Comparison of ENCODE assay signal across 11 cellular contexts in the genomic region with DNA sequence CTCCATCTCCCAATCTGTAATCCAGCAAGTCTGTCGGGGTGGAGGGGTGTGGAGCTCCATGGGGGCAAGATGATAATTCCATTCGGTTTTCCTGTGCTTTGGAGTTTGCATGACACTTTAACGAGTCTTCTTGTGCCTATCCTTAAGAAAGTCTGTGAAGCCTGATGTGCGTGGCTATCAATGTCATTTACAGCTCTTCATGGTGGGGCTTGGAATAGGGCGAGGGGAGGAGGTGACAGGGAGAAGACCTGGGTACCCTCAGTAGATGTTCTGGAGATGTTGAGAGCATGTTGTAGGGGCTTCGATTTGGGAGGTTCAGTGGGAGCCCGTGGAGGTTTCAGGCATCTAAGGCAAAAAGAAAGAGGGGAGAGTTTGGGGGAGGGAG. TPM values are rescaled to one million over a fixed set of nuclear protein-coding genes. Genes with fewer than 3 reads are reported as not detected.
DNase-seq lines count a peak whose midpoint lies in the region; ATAC-seq and TF ChIP-seq lines count a peak whose summit lies in the region.
"Had no signal": no experiment of that assay in that cellular context is flagged by ENCODE, and none has a peak within 500 bp of the region (broad histone marks: within the 10 kb centered on the region; RNA-seq: fewer than 3 reads in every experiment).

No MANE protein-coding gene starts in this region.

- H3K4me1 Mint-ChIP-seq in endothelial cell (ENCODE audit: unreplicated experiment): peaks cover 25% of the 10 kb centered on the region

- peaks cover 23% of the 10 kb centered on the region for H3K27me3 Mint-ChIP-seq in endothelial cell (ENCODE audit: unreplicated experiment)

- H2AFZ ChIP-seq in osteoblast (ENCODE audit: low read length) (no peak overlapping the region), OCI-LY7 (ENCODE audit: low read length) (no peak overlapping the region)

- H3K9me2 ChIP-seq in OCI-LY7 (ENCODE audit: insufficient read depth, low read length): no peaks in the 10 kb centered on the region

- H3K36me3 Mint-ChIP-seq in endothelial cell (ENCODE audit: low read depth, unreplicated experiment): peaks cover 19% of the 10 kb centered on the region

- H3K27ac ChIP-seq in left ventricle myocardium inferior (replicated peaks): peak overlapping the region; percentile 93
- H3K27ac ChIP-seq in osteoblast (ENCODE audit: low read depth, low read length): peak overlapping the region; percentile 94
- peak overlapping the region; percentile 98 to 99 for H3K27ac ChIP-seq in uterus
- no peak overlapping the region for H3K27ac ChIP-seq in OCI-LY7 (ENCODE audit: low read depth, low read length, poor library complexity, severe bottlenecking)

- no peaks in the 10 kb centered on the region for H4K20me1 ChIP-seq in osteoblast (ENCODE audit: insufficient read depth, low read length)
- no peaks in the 10 kb centered on the region for H4K20me1 ChIP-seq in OCI-LY7 (ENCODE audit: insufficient read depth, low read length)

- TF ChIP-seq CTCF in left ventricle myocardium inferior (IDR thresholded peaks at IDR 0.05; ENCODE audit: borderline replicate concordance) (no peak), endothelial cell (IDR thresholded peaks at IDR 0.05; ENCODE audit: unreplicated experiment) (no peak), osteoblast (IDR thresholded peaks at IDR 0.05; ENCODE audit: extremely low read depth, low read depth, low read length) (no peak), uterus (IDR thresholded peaks at IDR 0.05) (no peak), OCI-LY7 (conservative IDR thresholded peaks at IDR 0.05; ENCODE audit: low read length) (no peak)

- POLR2A ChIA-PET in OCI-LY7 (lab: Charles Lee): interaction anchor here (0.5 kb wide), 1 partner anchor 14 kb away, joined by 3 read pairs; no protein-coding TSS in a partner anchor

- H3K79me2 ChIP-seq in osteoblast (ENCODE audit: insufficient read depth, low read length) (peaks cover 35% of the 10 kb centered on the region), OCI-LY7 (ENCODE audit: insufficient read depth, low read depth, low read length) (no peaks in the 10 kb centered on the region)

- H3K27ac Mint-ChIP-seq in endothelial cell (ENCODE audit: unreplicated experiment): no peak overlapping the region

- H3K36me3 ChIP-seq in left ventricle myocardium inferior: peaks cover 16% of the 10 kb centered on the region
- H3K36me3 ChIP-seq in osteoblast (ENCODE audit: insufficient read depth, low read length): peaks cover 16% of the 10 kb centered on the region
- no peaks in the 10 kb centered on the region for H3K36me3 ChIP-seq in uterus
- H3K36me3 ChIP-seq in OCI-LY7 (ENCODE audit: insufficient read depth, low read length): peaks cover 13% of the 10 kb centered on the region

- no peaks in the 10 kb centered on the region for H3K27me3 ChIP-seq in left ventricle myocardium inferior (ENCODE audit: low read depth)
- no peaks in the 10 kb centered on the region for H3K27me3 ChIP-seq in osteoblast (ENCODE audit: insufficient read depth, low read length)
- no peaks in the 10 kb centered on the region for H3K27me3 ChIP-seq in uterus
- H3K27me3 ChIP-seq: BE2C had no signal

- H3K4me3 Mint-ChIP-seq in endothelial cell (ENCODE audit: unreplicated experiment): peak overlapping the region; percentile 49

- no TSS peak for BruUV-seq in OCI-LY7 (replicated peaks; lab: Mats Ljungman, UMichigan)

- CTCF ChIA-PET in OCI-LY7 (lab: Charles Lee; ENCODE audit: unreplicated experiment): no interaction called here

- intact Hi-C loops in left ventricle myocardium inferior (cut with micrococcal nuclease): no loop called here
- intact Hi-C loops in left ventricle myocardium superior (cut with micrococcal nuclease): no loop called here
- intact Hi-C loops in uterus (cut with DNase I; ENCODE audit: low total_unique reads): no loop called here
- intact Hi-C loops in OCI-LY7 (cut with micrococcal nuclease; ENCODE audit: unreplicated experiment): no loop called here

- H3K9me3 Mint-ChIP-seq in endothelial cell (ENCODE audit: unreplicated experiment): no peaks in the 10 kb centered on the region

- no peak for TF ChIP-seq POLR2A in uterus (IDR thresholded peaks at IDR 0.05)

- peaks cover 85% of the 10 kb centered on the region for H3K4me1 ChIP-seq in left ventricle myocardium inferior
- peaks cover 55% of the 10 kb centered on the region for H3K4me1 ChIP-seq in osteoblast (ENCODE audit: insufficient read depth, low read length)
- peaks cover 13 to 17% of the 10 kb centered on the region in 2 donors for H3K4me1 ChIP-seq in uterus
- peaks cover 22% of the 10 kb centered on the region for H3K4me1 ChIP-seq in OCI-LY7 (ENCODE audit: insufficient read depth, low read length, poor library complexity, severe bottlenecking)

- H3K4me3 ChIP-seq in left ventricle myocardium inferior: peak overlapping the region; percentile 79
- no peak overlapping the region for H3K4me3 ChIP-seq in osteoblast (ENCODE audit: insufficient read depth, low read length)
- no peak overlapping the region for H3K4me3 ChIP-seq in uterus
- H3K4me3 ChIP-seq in OCI-LY7 (ENCODE audit: low read depth, low read length, poor library complexity, severe bottlenecking): no peak overlapping the region

- H3K9me3 ChIP-seq in left ventricle myocardium inferior (replicated peaks): no peaks in the 10 kb centered on the region
- H3K9me3 ChIP-seq in osteoblast (ENCODE audit: low read depth, low read length): no peaks in the 10 kb centered on the region
- no peaks in the 10 kb centered on the region for H3K9me3 ChIP-seq in uterus
- no peaks in the 10 kb centered on the region for H3K9me3 ChIP-seq in OCI-LY7 (ENCODE audit: low read length)
- H3K9me3 ChIP-seq: BE2C had no signal

- H3K4me2 ChIP-seq in osteoblast (ENCODE audit: insufficient read depth, low read length) (peak overlapping the region; percentile 30), OCI-LY7 (ENCODE audit: low read length) (no peak overlapping the region)

- DNase-seq in left ventricle myocardium inferior (no peak), left ventricle myocardium superior (no peak), endothelial cell (ENCODE audit: low spot score) (no peak), osteoblast (ENCODE audit: insufficient read length, low spot score, missing footprints) (no peak), uterus (no peak), OCI-LY7 (ENCODE audit: low spot score) (no peak), hippocampal formation (lab: John Stamatoyannopoulos, UW) (no peak)
- DNase-seq: RPMI8226; stimulated activated CD4-positive, alpha-beta T cell treated with anti-CD3 and anti-CD28 coated beads, Interleukin-4, amount 100 ng/mL, for 1 hour had no signal

- ATAC-seq in left ventricle myocardium superior (no peak), SK-N-SH treated with all-trans-retinoic acid at 6 μM for 48 hours (no peak)

TF ChIP-seq in SK-N-SH treated with all-trans-retinoic acid at 6 μM for 48 hours, 23 proteins besides CTCF, POLR2A, EP300 and RAD21 (continues in another document):
- TF ChIP-seq ISL1 (CRISPR knock-in tag; IDR thresholded peaks at IDR 0.05) (no peak), OSR1 (CRISPR knock-in tag; IDR thresholded peaks at IDR 0.05) (no peak), ZFP3 (CRISPR knock-in tag; IDR thresholded peaks at IDR 0.05) (no peak), ESRRG (CRISPR knock-in tag; IDR thresholded peaks at IDR 0.05) (no peak)
- TF ChIP-seq, protein P1, sequence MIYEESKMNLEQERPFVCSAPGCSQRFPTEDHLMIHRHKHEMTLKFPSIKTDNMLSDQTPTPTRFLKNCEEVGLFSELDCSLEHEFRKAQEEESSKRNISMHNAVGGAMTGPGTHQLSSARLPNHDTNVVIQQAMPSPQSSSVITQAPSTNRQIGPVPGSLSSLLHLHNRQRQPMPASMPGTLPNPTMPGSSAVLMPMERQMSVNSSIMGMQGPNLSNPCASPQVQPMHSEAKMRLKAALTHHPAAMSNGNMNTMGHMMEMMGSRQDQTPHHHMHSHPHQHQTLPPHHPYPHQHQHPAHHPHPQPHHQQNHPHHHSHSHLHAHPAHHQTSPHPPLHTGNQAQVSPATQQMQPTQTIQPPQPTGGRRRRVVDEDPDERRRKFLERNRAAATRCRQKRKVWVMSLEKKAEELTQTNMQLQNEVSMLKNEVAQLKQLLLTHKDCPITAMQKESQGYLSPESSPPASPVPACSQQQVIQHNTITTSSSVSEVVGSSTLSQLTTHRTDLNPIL (CRISPR knock-in tag; IDR thresholded peaks at IDR 0.05; ENCODE audit: low read depth): no peak
- TF ChIP-seq, protein P2, sequence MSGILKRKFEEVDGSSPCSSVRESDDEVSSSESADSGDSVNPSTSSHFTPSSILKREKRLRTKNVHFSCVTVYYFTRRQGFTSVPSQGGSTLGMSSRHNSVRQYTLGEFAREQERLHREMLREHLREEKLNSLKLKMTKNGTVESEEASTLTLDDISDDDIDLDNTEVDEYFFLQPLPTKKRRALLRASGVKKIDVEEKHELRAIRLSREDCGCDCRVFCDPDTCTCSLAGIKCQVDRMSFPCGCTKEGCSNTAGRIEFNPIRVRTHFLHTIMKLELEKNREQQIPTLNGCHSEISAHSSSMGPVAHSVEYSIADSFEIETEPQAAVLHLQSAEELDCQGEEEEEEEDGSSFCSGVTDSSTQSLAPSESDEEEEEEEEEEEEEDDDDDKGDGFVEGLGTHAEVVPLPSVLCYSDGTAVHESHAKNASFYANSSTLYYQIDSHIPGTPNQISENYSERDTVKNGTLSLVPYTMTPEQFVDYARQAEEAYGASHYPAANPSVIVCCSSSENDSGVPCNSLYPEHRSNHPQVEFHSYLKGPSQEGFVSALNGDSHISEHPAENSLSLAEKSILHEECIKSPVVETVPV (CRISPR knock-in tag; IDR thresholded peaks at IDR 0.05): no peak

RNA-seq across cellular contexts. Expression of a gene that starts 0.6 kb away (rescaled TPM):
- 102 TPM for total RNA-seq in left ventricle myocardium inferior
- 97.7 TPM for total RNA-seq in left ventricle myocardium superior
- 45.4 TPM for total RNA-seq in endothelial cell (ENCODE audit: unreplicated experiment)
- total RNA-seq in osteoblast: 86.9 and 96.3 TPM in 2 replicates
- 100 to 1,000 TPM in 3 of 4 donors, 10 to 100 TPM in 1; 53.5 to 517 (median 287) TPM for total RNA-seq in uterus
- not detected in 2 replicates for total RNA-seq in OCI-LY7 (2014; rRNA removed; shearing (Covaris generic))
- total RNA-seq in OCI-LY7 (2022): 0.19 and 0.28 TPM in 2 replicates

RNA-seq across cellular contexts. Expression of a gene that starts 34.6 kb away (rescaled TPM):
- total RNA-seq in left ventricle myocardium inferior: 99.4 TPM
- 97.1 TPM for total RNA-seq in left ventricle myocardium superior
- 145 TPM for total RNA-seq in endothelial cell (ENCODE audit: unreplicated experiment)
- 162 and 172 TPM in 2 replicates for total RNA-seq in osteoblast
- 100 to 1,000 TPM in 2 of 4 donors, 10 to 100 TPM in 2; 55.3 to 154 (median 112) TPM for total RNA-seq in uterus
- 51.0 and 55.2 TPM in 2 replicates for total RNA-seq in OCI-LY7 (2014; rRNA removed; shearing (Covaris generic))
- 98.9 and 101 TPM in 2 replicates for total RNA-seq in OCI-LY7 (2022)

RNA-seq across cellular contexts. Expression of a gene that starts 41.1 kb away (rescaled TPM):
- 26.0 TPM for total RNA-seq in left ventricle myocardium inferior
- total RNA-seq in left ventricle myocardium superior: 22.4 TPM
- total RNA-seq in endothelial cell (ENCODE audit: unreplicated experiment): 19.7 TPM
- 31.8 and 37.7 TPM in 2 replicates for total RNA-seq in osteoblast
- 10 to 100 TPM; 37.4 to 73.5 (median 58.7) TPM for total RNA-seq in uterus
- total RNA-seq in OCI-LY7 (2014; rRNA removed; shearing (Covaris generic)): 17.5 and 17.6 TPM in 2 replicates
- total RNA-seq in OCI-LY7 (2022): 14.6 and 14.7 TPM in 2 replicates

Comparison
In these comparisons a context has a peak if more than half of its experiments do, and no peak if none do; other contexts are left out.
1. RNA of a gene that starts 0.6 kb away (total RNA-seq): 53.5 to 517 TPM in uterus, 102 TPM in left ventricle myocardium inferior (single experiment), 97.7 TPM in left ventricle myocardium superior (single experiment), 86.9 to 96.3 TPM in osteoblast and 45.4 TPM in endothelial cell (single experiment); 0.19 to 0.28 TPM in OCI-LY7; every median in the first group is over 10 times any median in the second.